9 cellular contexts compared by ENCODE assay signal in genomic region chr7:159027803-159028455, GRCh38.
A peak's percentile ranks its signal among the peaks of the same experiment; 100 is the strongest.
DNase-seq lines count a peak whose midpoint lies in the region; ATAC-seq and TF ChIP-seq lines count a peak whose summit lies in the region.
"Had no signal": no experiment of that assay in that cellular context is flagged by ENCODE, and none has a peak within 500 bp of the region (broad histone marks: within the 10 kb centered on the region; RNA-seq: fewer than 3 reads in every experiment).

No MANE protein-coding gene starts in this region.

- no peak overlapping the region for H3K23ac ChIP-seq in mesendoderm (ENCODE audit: low read length)

- H3K27me3 Mint-ChIP-seq in CD8-positive, alpha-beta memory T cell, result peaks cover 25 to 62% of the 10 kb centered on the region in 2 donors

- no peaks in the 10 kb centered on the region for H3K79me2 ChIP-seq in mesendoderm (ENCODE audit: control insufficient read depth, insufficient read depth, low read length)

- POLR2A ChIA-PET in HEK293 (lab: Yijun Ruan, JAX), result interaction anchor here (0.6 to 1.3 kb wide), 2 partner anchors 13 to 315 kb away, joined by 3 to 5 read pairs; no protein-coding TSS in a partner anchor
- POLR2A ChIA-PET in CD8-positive, alpha-beta memory T cell (lab: Charles Lee), result no interaction called here

- no CpG with 5 or more reads among the region's 19 CpGs for WGBS in mesendoderm (ENCODE audit: extremely low coverage, insufficient coverage, low lambda C conversion rate)

- no peak overlapping the region for H3K18ac ChIP-seq in mesendoderm (ENCODE audit: low read length)

- H3K4me1 Mint-ChIP-seq in CD8-positive, alpha-beta memory T cell, result peaks cover 0 to 7% (median under 1%) of the 10 kb centered on the region in 3 donors

- H4K8ac ChIP-seq in mesendoderm (ENCODE audit: low read depth, low read length), result no peak overlapping the region

- DNase-seq in activated CD8-positive, alpha-beta memory T cell treated with anti-CD3 and anti-CD28 coated beads, Interleukin-2, amount 50 U/mL, for 4 hours, result peak; percentile 7
- peak; percentile 17 for DNase-seq in mesendoderm
- DNase-seq in gastrocnemius medialis, result no peak
- no peak for DNase-seq in foreskin melanocyte
- DNase-seq in CD8-positive, alpha-beta memory T cell, result no peak
- DNase-seq: NCI-H446 had no signal

- no peak overlapping the region for H3K4me3 Mint-ChIP-seq in CD8-positive, alpha-beta memory T cell

- TF ChIP-seq CTCF in HEK293 (tag by site-specific recombination; IDR thresholded peaks at IDR 0.05), result no peak
- no peak for TF ChIP-seq CTCF in gastrocnemius medialis (IDR thresholded peaks at IDR 0.05 in 4 of 5, conservative IDR thresholded peaks at IDR 0.05 in 1 of 5)

- H3K79me1 ChIP-seq in mesendoderm (ENCODE audit: low read length), result no peaks in the 10 kb centered on the region

- in situ Hi-C loops in gastrocnemius medialis (cut with MboI; ENCODE audit: low sequenced_read_pairs in 4 of 4), result no loop called here

- peaks cover 83% of the 10 kb centered on the region for H3K27me3 ChIP-seq in BLaER1
- H3K27me3 ChIP-seq in mesendoderm (ENCODE audit: insufficient read depth, low read length, poor library complexity), result no peaks in the 10 kb centered on the region
- H3K27me3 ChIP-seq in gastrocnemius medialis, result no peaks in the 10 kb centered on the region
- H3K27me3 ChIP-seq in CD8-positive, alpha-beta memory T cell (ENCODE audit: insufficient read depth, low read length, poor library complexity, severe bottlenecking), result no peaks in the 10 kb centered on the region

- H3K4me3 ChIP-seq in BLaER1 (peak overlapping the region; percentile 36), HEK293 (ENCODE audit: low read depth, low read length) (no peak overlapping the region), mesendoderm (ENCODE audit: low read length) (no peak overlapping the region), gastrocnemius medialis (no peak overlapping the region)
- H3K4me3 ChIP-seq in CD8-positive, alpha-beta memory T cell (ENCODE audit: low read length), result no peak overlapping the region

- H3K4me1 ChIP-seq in BLaER1, result peaks cover 79% of the 10 kb centered on the region
- H3K4me1 ChIP-seq in HEK293 (ENCODE audit: control insufficient read depth, insufficient read depth, low read length), result no peaks in the 10 kb centered on the region
- H3K4me1 ChIP-seq in mesendoderm (ENCODE audit: control insufficient read depth, low read depth, low read length), result no peaks in the 10 kb centered on the region
- H3K4me1 ChIP-seq in gastrocnemius medialis, result peaks cover 0 to 8% of the 10 kb centered on the region in 2 donors
- H3K4me1 ChIP-seq in CD8-positive, alpha-beta memory T cell (ENCODE audit: insufficient read depth, low read length), result no peaks in the 10 kb centered on the region

- H4K20me1 ChIP-seq in BLaER1, result no peaks in the 10 kb centered on the region; the same call in 1 of the 2 replicates

- H2BK120ac ChIP-seq in mesendoderm (ENCODE audit: low read depth, low read length), result no peak overlapping the region

- H3K9ac ChIP-seq in BLaER1, result no peak overlapping the region
- H3K9ac ChIP-seq in mesendoderm (ENCODE audit: low read length), result no peak overlapping the region

- H3K4me2 ChIP-seq in BLaER1 (peak overlapping the region; percentile 95), mesendoderm (ENCODE audit: low read length) (no peak overlapping the region)

- intact Hi-C loops in gastrocnemius medialis (cut with DNase I; ENCODE audit: low total_unique reads), result no loop called here

- no peak overlapping the region for H3K56ac ChIP-seq in mesendoderm (ENCODE audit: low read length)

- CTCF ChIA-PET in HEK293 (lab: Yijun Ruan, JAX), result no interaction called here
- CTCF ChIA-PET in CD8-positive, alpha-beta memory T cell (lab: Charles Lee), result no interaction called here

- no peak overlapping the region for H4K5ac ChIP-seq in mesendoderm (ENCODE audit: low read length)

- no peak overlapping the region for H2AK5ac ChIP-seq in mesendoderm (ENCODE audit: low read length)

- no peak overlapping the region for H3K27ac Mint-ChIP-seq in CD8-positive, alpha-beta memory T cell

- H3K9me3 Mint-ChIP-seq in CD8-positive, alpha-beta memory T cell, result no peaks in the 10 kb centered on the region

- no peaks in the 10 kb centered on the region for H3K36me3 Mint-ChIP-seq in CD8-positive, alpha-beta memory T cell

- no peak for TF ChIP-seq POLR2A in gastrocnemius medialis (IDR thresholded peaks at IDR 0.05)

- H3K27ac ChIP-seq in BLaER1, result no peak overlapping the region
- no peak overlapping the region for H3K27ac ChIP-seq in HEK293 (ENCODE audit: extremely low read depth, low read depth, low read length)
- H3K27ac ChIP-seq in mesendoderm (ENCODE audit: low read depth, low read length), result no peak overlapping the region
- H3K27ac ChIP-seq in gastrocnemius medialis, result no peak overlapping the region
- H3K27ac ChIP-seq in CD8-positive, alpha-beta memory T cell (ENCODE audit: low read depth, low read length), result no peak overlapping the region

- no peak overlapping the region for H2BK15ac ChIP-seq in mesendoderm (replicated peaks; ENCODE audit: low read depth)

- ATAC-seq in gastrocnemius medialis, result no peak
- ATAC-seq in GM18858 (IDR thresholded peaks at IDR 0.05; ENCODE audit: unreplicated experiment), result no peak

- no peak overlapping the region for H2BK5ac ChIP-seq in mesendoderm (ENCODE audit: low read length)

- no peak overlapping the region for H3K4ac ChIP-seq in mesendoderm (ENCODE audit: low read depth, low read length)

- H3K9me3 ChIP-seq in BLaER1 (no peaks in the 10 kb centered on the region), HEK293 (ENCODE audit: control insufficient read depth, insufficient read depth, low read depth, low read length) (no peaks in the 10 kb centered on the region), gastrocnemius medialis (no peaks in the 10 kb centered on the region)
- H3K9me3 ChIP-seq in CD8-positive, alpha-beta memory T cell (ENCODE audit: low read length), result no peaks in the 10 kb centered on the region

- no peaks in the 10 kb centered on the region for H3K36me3 ChIP-seq in BLaER1
- no peaks in the 10 kb centered on the region for H3K36me3 ChIP-seq in HEK293 (ENCODE audit: control insufficient read depth in 2 of 2, insufficient read depth in 1 of 2, low read length in 2 of 2)
- H3K36me3 ChIP-seq in mesendoderm (ENCODE audit: control insufficient read depth, insufficient read depth, low read length), result no peaks in the 10 kb centered on the region
- no peaks in the 10 kb centered on the region for H3K36me3 ChIP-seq in gastrocnemius medialis
- H3K36me3 ChIP-seq in CD8-positive, alpha-beta memory T cell (ENCODE audit: insufficient read depth, low read length), result no peaks in the 10 kb centered on the region

TF ChIP-seq in HEK293, 187 proteins besides CTCF, POLR2A, EP300 and RAD21:
- peak; percentile 78 for TF ChIP-seq KLF1 (tag by site-specific recombination; IDR thresholded peaks at IDR 0.05)
- no peak for TF ChIP-seq ZNF571 (tag by site-specific recombination; IDR thresholded peaks at IDR 0.05)

Comparison
In these comparisons a context has a peak if more than half of its experiments do, and no peak if none do; other contexts are left out.
1. DNase-seq: peak in activated CD8-positive, alpha-beta memory T cell treated with anti-CD3 and anti-CD28 coated beads, Interleukin-2, amount 50 U/mL, for 4 hours (single experiment) and mesendoderm (single experiment); none in gastrocnemius medialis (0 of 2), foreskin melanocyte (single experiment) and CD8-positive, alpha-beta memory T cell (0 of 5).